8 cellular contexts compared by ENCODE assay signal in genomic region chr11:15327786-15328231, GRCh38.
DNase-seq lines count a peak whose midpoint lies in the region; ATAC-seq, FAIRE-seq and TF ChIP-seq lines count a peak whose summit lies in the region.

No MANE protein-coding gene starts in this region.

- H3K27me3 ChIP-seq in K562 (ENCODE audit: control insufficient read depth in 2 of 2, insufficient read depth in 2 of 2, low read length in 2 of 2) (no peaks in the 10 kb centered on the region; a peak in 1 of 5 replicates), tibial artery (no peaks in the 10 kb centered on the region)

- H3K27ac ChIP-seq in K562 (ENCODE audit: extremely low read depth, low read depth, low read length): no peak overlapping the region
- no peak overlapping the region for H3K27ac ChIP-seq in tibial artery

- TF ChIP-seq EP300 in K562 (IDR thresholded peaks at IDR 0.05; ENCODE audit: low read length): no peak

- no peak overlapping the region for H2AFZ ChIP-seq in K562 (ENCODE audit: low read depth, low read length)

- H3K27ac Mint-ChIP-seq in Calu3 (ENCODE audit: unreplicated experiment): no peak overlapping the region
- H3K27ac Mint-ChIP-seq in stimulated activated memory B cell treated with anti-CD40 and anti-IgM and Interleukin-4, amounts not matched to agents 10 μg/mL and 1 μg/mL and 100 μg/mL, for 72 hours: no peak overlapping the region

- H3K9me1 ChIP-seq in K562 (ENCODE audit: control insufficient read depth, insufficient read depth, low read length): no peaks in the 10 kb centered on the region

- H3K4me1 Mint-ChIP-seq in Calu3 (ENCODE audit: low read depth, unreplicated experiment): no peaks in the 10 kb centered on the region
- no peaks in the 10 kb centered on the region for H3K4me1 Mint-ChIP-seq in stimulated activated memory B cell treated with anti-CD40 and anti-IgM and Interleukin-4, amounts not matched to agents 10 μg/mL and 1 μg/mL and 100 μg/mL, for 72 hours

- TF ChIP-seq POLR2A in K562 (conservative IDR thresholded peaks at IDR 0.05): no peak

- H3K4me1 ChIP-seq in K562 (replicated peaks in 1 of 2; ENCODE audit: control insufficient read depth in 2 of 2, insufficient read depth in 2 of 2, low read length in 2 of 2) (no peaks in the 10 kb centered on the region), tibial artery (no peaks in the 10 kb centered on the region)

- peak; percentile 78 for FAIRE-seq in K562 (lab: Jason Lieb, UNC)

- peak; percentile 59 for ATAC-seq in GM21515 (IDR thresholded peaks at IDR 0.05; ENCODE audit: unreplicated experiment)
- peak; percentile 91 for ATAC-seq in K562
- ATAC-seq in stimulated activated memory B cell treated with anti-CD40 and anti-IgM and Interleukin-4, amounts not matched to agents 10 μg/mL and 1 μg/mL and 100 μg/mL, for 72 hours: no peak
- ATAC-seq in HG03045 (IDR thresholded peaks at IDR 0.05; ENCODE audit: unreplicated experiment): no peak

- peak; percentile 77 for DNase-seq in Calu3
- peak; percentile 42 to 62 for DNase-seq in NCI-H1930 (lab: John Stamatoyannopoulos, UW)
- DNase-seq in K562 (ENCODE audit: extremely low read depth in 1 of 4, low spot score in 3 of 4): peak; percentile 58 to 65 (median 62)
- peak; percentile 88 for DNase-seq in islet precursor cell
- peak in 1 of 2 donors; percentile 23 for DNase-seq in tibial artery

- WGBS in K562 (ENCODE audit: insufficient coverage, low coverage, missing lambda C conversion rate): 15% methylated on average over 4 of the region's 4 CpGs

- H3K36me3 ChIP-seq in K562 (ENCODE audit: control insufficient read depth, insufficient read depth, low read length) (no peaks in the 10 kb centered on the region), tibial artery (no peaks in the 10 kb centered on the region)

- H3K79me2 ChIP-seq in K562 (ENCODE audit: control insufficient read depth, insufficient read depth, low read length): no peaks in the 10 kb centered on the region

- H3K9me3 Mint-ChIP-seq in Calu3 (ENCODE audit: low read depth, unreplicated experiment): no peaks in the 10 kb centered on the region
- H3K9me3 Mint-ChIP-seq in stimulated activated memory B cell treated with anti-CD40 and anti-IgM and Interleukin-4, amounts not matched to agents 10 μg/mL and 1 μg/mL and 100 μg/mL, for 72 hours: no peaks in the 10 kb centered on the region

- POLR2A ChIA-PET in K562 (lab: Yijun Ruan, JAX): no interaction called here

- H3K9ac ChIP-seq in K562 (ENCODE audit: insufficient read depth in 1 of 2, low read depth in 2 of 2, low read length in 2 of 2): no peak overlapping the region

- H3K27me3 Mint-ChIP-seq in Calu3 (ENCODE audit: unreplicated experiment): peaks cover 49% of the 10 kb centered on the region
- no peaks in the 10 kb centered on the region for H3K27me3 Mint-ChIP-seq in stimulated activated memory B cell treated with anti-CD40 and anti-IgM and Interleukin-4, amounts not matched to agents 10 μg/mL and 1 μg/mL and 100 μg/mL, for 72 hours

- no peak overlapping the region for H3K4me2 ChIP-seq in K562 (ENCODE audit: insufficient read depth, low read length)

- no TSS peak for BruUV-seq in Calu3 (replicated peaks; lab: Mats Ljungman, UMichigan)
- no TSS peak for BruUV-seq in K562 (replicated peaks; lab: Mats Ljungman, UMichigan)

- H3K4me3 ChIP-seq in K562: no peak overlapping the region
- no peak overlapping the region for H3K4me3 ChIP-seq in tibial artery

- H3K36me3 Mint-ChIP-seq in Calu3 (ENCODE audit: insufficient read depth, unreplicated experiment): no peaks in the 10 kb centered on the region
- H3K36me3 Mint-ChIP-seq in stimulated activated memory B cell treated with anti-CD40 and anti-IgM and Interleukin-4, amounts not matched to agents 10 μg/mL and 1 μg/mL and 100 μg/mL, for 72 hours: no peaks in the 10 kb centered on the region

- H3K4me3 Mint-ChIP-seq in Calu3 (ENCODE audit: low read depth, unreplicated experiment): no peak overlapping the region
- H3K4me3 Mint-ChIP-seq in stimulated activated memory B cell treated with anti-CD40 and anti-IgM and Interleukin-4, amounts not matched to agents 10 μg/mL and 1 μg/mL and 100 μg/mL, for 72 hours: no peak overlapping the region

- intact Hi-C loops in Calu3 (cut with micrococcal nuclease; ENCODE audit: unreplicated experiment) (loop anchor here (5.0 kb wide), 2 partner anchors 319 to 1284 kb away; no protein-coding TSS in a partner anchor), K562 (cut with micrococcal nuclease) (loop anchor here (2.0 to 10.0 kb wide), 2 partner anchors 327 to 493 kb away; no protein-coding TSS in a partner anchor), tibial artery (cut with DNase I; ENCODE audit: low total_unique reads) (no loop called here)

- TF ChIP-seq CTCF in Calu3 (IDR thresholded peaks at IDR 0.05; ENCODE audit: unreplicated experiment): peak; percentile 58
- TF ChIP-seq CTCF in K562 (IDR thresholded peaks at IDR 0.05 in 2 of 3, conservative IDR thresholded peaks at IDR 0.05 in 1 of 3; ENCODE audit: insufficient read depth in 2 of 3, low read depth in 1 of 3, low read length in 3 of 3): peak; percentile 63 to 71 (median 70)
- TF ChIP-seq CTCF in tibial artery (IDR thresholded peaks at IDR 0.05): peak; percentile 21 to 47

- in situ Hi-C loops in K562 (cut with MboI): no loop called here

- H3K9me3 ChIP-seq in K562 (replicated peaks; ENCODE audit: control insufficient read depth, insufficient read depth, low read depth, low read length) (no peaks in the 10 kb centered on the region), tibial artery (no peaks in the 10 kb centered on the region)

- no peaks in the 10 kb centered on the region for H4K20me1 ChIP-seq in K562 (replicated peaks; ENCODE audit: control insufficient read depth, insufficient read depth, low read length)

- TF ChIP-seq RAD21 in K562 (CRISPR knock-in tag; conservative IDR thresholded peaks at IDR 0.05 in 1 of 2, IDR thresholded peaks at IDR 0.05 in 1 of 2): peak; percentile 35 to 68

- CTCF ChIA-PET in Calu3 (lab: Charles Lee): interaction anchor here (0.9 to 1.0 kb wide), 2 partner anchors 302 to 1286 kb away, joined by 4 to 5 read pairs; no protein-coding TSS in a partner anchor
- CTCF ChIA-PET in K562 (lab: Yijun Ruan, JAX; ENCODE audit: low intra/inter-chr PET ratio): no interaction called here

TF ChIP-seq in K562, 482 proteins besides CTCF, POLR2A, EP300 and RAD21:
- TF ChIP-seq ZNF384 (IDR thresholded peaks at IDR 0.05; ENCODE audit: low read depth, low read length) (no peak), SMC3 (conservative IDR thresholded peaks at IDR 0.05; ENCODE audit: insufficient read depth, low read depth, low read length) (peak; percentile 66; the same call in 1 of the 2 replicates)

Comparison
In these comparisons a context has a peak if more than half of its experiments do, and no peak if none do; other contexts are left out.
1. ATAC-seq: peak in GM21515 (single experiment) and K562 (single experiment); none in stimulated activated memory B cell treated with anti-CD40 and anti-IgM and Interleukin-4, amounts not matched to agents 10 μg/mL and 1 μg/mL and 100 μg/mL, for 72 hours (single experiment) and HG03045 (single experiment).
2. Peak in every context shown above with its lines, with median percentiles within 50 percentile points of each other: CTCF ChIP-seq.